Comparison of ENCODE assay signal across 20 cellular contexts in genomic region chr19:10132848-10133350, GRCh38. TPM values are rescaled to one million over a fixed set of nuclear protein-coding genes. Genes with fewer than 3 reads are reported as not detected.
DNase-seq lines count a peak whose midpoint lies in the region; ATAC-seq and TF ChIP-seq lines count a peak whose summit lies in the region.
"Had no signal": no experiment of that assay in that cellular context is flagged by ENCODE, and none has a peak within 500 bp of the region (broad histone marks: within the 10 kb centered on the region; RNA-seq: fewer than 3 reads in every experiment).

No MANE protein-coding gene starts in this region.

- H3K4me3 ChIP-seq in HEK293 (ENCODE audit: low read depth, low read length) (no peak overlapping the region), osteoblast (ENCODE audit: insufficient read depth, low read length) (no peak overlapping the region)
- H3K4me3 ChIP-seq: K562 had no signal

- no peak overlapping the region for H3K4me2 ChIP-seq in osteoblast (ENCODE audit: insufficient read depth, low read length)
- H3K4me2 ChIP-seq: SK-N-SH had no signal

- H3K4me3 Mint-ChIP-seq in activated T-cell treated with anti-CD3 and anti-CD28 coated beads, Interleukin-2, amount 50 U/mL, for 24 hours = no peak overlapping the region
- no peak overlapping the region for H3K4me3 Mint-ChIP-seq in activated T-helper 17 cell treated with anti-CD3 and anti-CD28 coated beads, Interleukin-2, amount 50 U/mL, for 72 hours
- H3K4me3 Mint-ChIP-seq in activated naive CD4-positive, alpha-beta T cell treated with anti-CD3 and anti-CD28 coated beads, Interleukin-2, amount 10 ng/mL, durations not matched to agents 7 days and 5 days = no peak overlapping the region
- H3K4me3 Mint-ChIP-seq in stimulated activated naive B cell treated with anti-CD40 and anti-IgM and Interleukin-4, amounts not matched to agents 10 μg/mL and 1 μg/mL and 100 μg/mL, for 72 hours = no peak overlapping the region
- H3K4me3 Mint-ChIP-seq: H9 had no signal

- H3K36me3 Mint-ChIP-seq in activated T-cell treated with anti-CD3 and anti-CD28 coated beads, Interleukin-2, amount 50 U/mL, for 24 hours (ENCODE audit: low read depth) = peaks cover 92% of the 10 kb centered on the region
- H3K36me3 Mint-ChIP-seq in activated T-helper 17 cell treated with anti-CD3 and anti-CD28 coated beads, Interleukin-2, amount 50 U/mL, for 72 hours (ENCODE audit: low read depth) = peaks cover 96% of the 10 kb centered on the region
- peaks cover 33% of the 10 kb centered on the region for H3K36me3 Mint-ChIP-seq in activated naive CD4-positive, alpha-beta T cell treated with anti-CD3 and anti-CD28 coated beads, Interleukin-2, amount 10 ng/mL, durations not matched to agents 7 days and 5 days
- peaks cover 40 to 63% of the 10 kb centered on the region in 2 donors for H3K36me3 Mint-ChIP-seq in stimulated activated naive B cell treated with anti-CD40 and anti-IgM and Interleukin-4, amounts not matched to agents 10 μg/mL and 1 μg/mL and 100 μg/mL, for 72 hours

- H3K4me1 Mint-ChIP-seq in activated T-cell treated with anti-CD3 and anti-CD28 coated beads, Interleukin-2, amount 50 U/mL, for 24 hours (ENCODE audit: low read depth) = peaks cover 3% of the 10 kb centered on the region
- no peaks in the 10 kb centered on the region for H3K4me1 Mint-ChIP-seq in activated T-helper 17 cell treated with anti-CD3 and anti-CD28 coated beads, Interleukin-2, amount 50 U/mL, for 72 hours
- peaks cover 4% of the 10 kb centered on the region for H3K4me1 Mint-ChIP-seq in activated naive CD4-positive, alpha-beta T cell treated with anti-CD3 and anti-CD28 coated beads, Interleukin-2, amount 10 ng/mL, durations not matched to agents 7 days and 5 days
- peaks cover 8 to 11% of the 10 kb centered on the region in 2 donors for H3K4me1 Mint-ChIP-seq in stimulated activated naive B cell treated with anti-CD40 and anti-IgM and Interleukin-4, amounts not matched to agents 10 μg/mL and 1 μg/mL and 100 μg/mL, for 72 hours
- H3K4me1 Mint-ChIP-seq: H9 had no signal

- CTCF ChIA-PET in HEK293 (lab: Yijun Ruan, JAX) = interaction anchor here (0.5 to 1.0 kb wide), 6 partner anchors 13 to 217 kb away, joined by 3 to 5 read pairs (median 3); partner anchors contain the start of genes ANGPTL6 and EIF3G
- CTCF ChIA-PET in activated naive CD4-positive, alpha-beta T cell treated with anti-CD3 and anti-CD28 coated beads, Interleukin-2, amount 10 ng/mL, durations not matched to agents 7 days and 5 days (lab: Charles Lee) = no interaction called here

- POLR2A ChIA-PET in HEK293 (lab: Yijun Ruan, JAX) = interaction anchor here (0.7 to 0.9 kb wide), 4 partner anchors 10 to 287 kb away, joined by 3 to 4 read pairs (median 3); partner anchors contain the start of gene PDE4A

- H3K4me1 ChIP-seq in HEK293 (ENCODE audit: control insufficient read depth, insufficient read depth, low read length) (no peaks in the 10 kb centered on the region), osteoblast (ENCODE audit: insufficient read depth, low read length) (peaks cover 11% of the 10 kb centered on the region)
- H3K4me1 ChIP-seq: BE2C had no signal

- H3K27me3 ChIP-seq in osteoblast (ENCODE audit: insufficient read depth, low read length) = no peaks in the 10 kb centered on the region
- H3K27me3 ChIP-seq: BE2C had no signal

- no peaks in the 10 kb centered on the region for H3K9me3 Mint-ChIP-seq in activated T-cell treated with anti-CD3 and anti-CD28 coated beads, Interleukin-2, amount 50 U/mL, for 24 hours
- no peaks in the 10 kb centered on the region for H3K9me3 Mint-ChIP-seq in activated T-helper 17 cell treated with anti-CD3 and anti-CD28 coated beads, Interleukin-2, amount 50 U/mL, for 72 hours
- no peaks in the 10 kb centered on the region for H3K9me3 Mint-ChIP-seq in activated naive CD4-positive, alpha-beta T cell treated with anti-CD3 and anti-CD28 coated beads, Interleukin-2, amount 10 ng/mL, durations not matched to agents 7 days and 5 days
- peaks cover 0 to 3% of the 10 kb centered on the region in 2 donors for H3K9me3 Mint-ChIP-seq in stimulated activated naive B cell treated with anti-CD40 and anti-IgM and Interleukin-4, amounts not matched to agents 10 μg/mL and 1 μg/mL and 100 μg/mL, for 72 hours
- H3K9me3 Mint-ChIP-seq: H9 had no signal

- ATAC-seq in activated T-helper 17 cell treated with anti-CD3 and anti-CD28 coated beads, Interleukin-2, amount 50 U/mL, for 72 hours (replicated peaks) = no peak
- no peak for ATAC-seq in stimulated activated naive B cell treated with anti-CD40 and anti-IgM and Interleukin-4, amounts not matched to agents 10 μg/mL and 1 μg/mL and 100 μg/mL, for 72 hours (replicated peaks)
- ATAC-seq: K562 had no signal

- no peak overlapping the region for H3K27ac ChIP-seq in HEK293 (ENCODE audit: extremely low read depth, low read depth, low read length)
- H3K27ac ChIP-seq in osteoblast (ENCODE audit: low read depth, low read length) = no peak overlapping the region

- H3K27ac Mint-ChIP-seq in activated T-cell treated with anti-CD3 and anti-CD28 coated beads, Interleukin-2, amount 50 U/mL, for 24 hours = peak overlapping the region; percentile 77
- peak overlapping the region; percentile 72 for H3K27ac Mint-ChIP-seq in activated T-helper 17 cell treated with anti-CD3 and anti-CD28 coated beads, Interleukin-2, amount 50 U/mL, for 72 hours
- no peak overlapping the region for H3K27ac Mint-ChIP-seq in activated naive CD4-positive, alpha-beta T cell treated with anti-CD3 and anti-CD28 coated beads, Interleukin-2, amount 10 ng/mL, durations not matched to agents 7 days and 5 days
- no peak overlapping the region for H3K27ac Mint-ChIP-seq in stimulated activated naive B cell treated with anti-CD40 and anti-IgM and Interleukin-4, amounts not matched to agents 10 μg/mL and 1 μg/mL and 100 μg/mL, for 72 hours
- H3K27ac Mint-ChIP-seq: H9 had no signal

- H2AFZ ChIP-seq in osteoblast (ENCODE audit: low read length) = no peak overlapping the region

- TF ChIP-seq CTCF in HEK293 (tag by site-specific recombination; IDR thresholded peaks at IDR 0.05) (no peak), osteoblast (IDR thresholded peaks at IDR 0.05; ENCODE audit: extremely low read depth, low read depth, low read length) (no peak)

- H4K20me1 ChIP-seq in osteoblast (ENCODE audit: insufficient read depth, low read length) = no peaks in the 10 kb centered on the region

- peaks cover 53 to 91% of the 10 kb centered on the region in 2 experiments; a peak in 2 of 3 replicates for H3K36me3 ChIP-seq in HEK293 (ENCODE audit: control insufficient read depth in 2 of 2, insufficient read depth in 1 of 2, low read length in 2 of 2)
- peaks cover 66% of the 10 kb centered on the region for H3K36me3 ChIP-seq in osteoblast (ENCODE audit: insufficient read depth, low read length)

- DNase-seq in activated T-cell treated with anti-CD3 and anti-CD28 coated beads, Interleukin-2, amount 50 U/mL, for 24 hours = no peak
- DNase-seq in activated T-cell treated with anti-CD3 and anti-CD28 coated beads, Interleukin-2, amount 50 U/mL, for 48 hours = no peak
- DNase-seq in osteoblast (ENCODE audit: insufficient read length, low spot score, missing footprints) = peak; percentile 21
- no peak for DNase-seq in activated naive CD4-positive, alpha-beta T cell treated with anti-CD3 and anti-CD28 coated beads, Interleukin-2, amount 10 ng/mL, durations not matched to agents 7 days and 5 days
- DNase-seq in NCI-H128 (lab: John Stamatoyannopoulos, UW; ENCODE audit: unreplicated experiment) = no peak
- DNase-seq in stimulated activated naive B cell treated with anti-CD40 and anti-IgM and Interleukin-4, amounts not matched to agents 10 μg/mL and 1 μg/mL and 100 μg/mL, for 72 hours = no peak
- DNase-seq: BE2C, DMS 273 treated with DMSO at 0.1 percent for 48 hours, DND-41, H9, NCI-H1105, NCI-H1694 treated with DMSO at 0.1 percent for 48 hours, NCI-H510A treated with DMSO at 0.1 percent for 48 hours, NCI-H774, OCI-M1, SHP77, SK-N-SH had no signal

- no peaks in the 10 kb centered on the region for H3K27me3 Mint-ChIP-seq in activated T-cell treated with anti-CD3 and anti-CD28 coated beads, Interleukin-2, amount 50 U/mL, for 24 hours
- H3K27me3 Mint-ChIP-seq in activated T-helper 17 cell treated with anti-CD3 and anti-CD28 coated beads, Interleukin-2, amount 50 U/mL, for 72 hours = no peaks in the 10 kb centered on the region
- no peaks in the 10 kb centered on the region for H3K27me3 Mint-ChIP-seq in activated naive CD4-positive, alpha-beta T cell treated with anti-CD3 and anti-CD28 coated beads, Interleukin-2, amount 10 ng/mL, durations not matched to agents 7 days and 5 days
- no peaks in the 10 kb centered on the region for H3K27me3 Mint-ChIP-seq in stimulated activated naive B cell treated with anti-CD40 and anti-IgM and Interleukin-4, amounts not matched to agents 10 μg/mL and 1 μg/mL and 100 μg/mL, for 72 hours

- H3K9me3 ChIP-seq in HEK293 (ENCODE audit: control insufficient read depth, insufficient read depth, low read depth, low read length) (no peaks in the 10 kb centered on the region), osteoblast (ENCODE audit: low read depth, low read length) (no peaks in the 10 kb centered on the region)
- H3K9me3 ChIP-seq: BE2C, SK-N-SH had no signal

- H3K79me2 ChIP-seq in osteoblast (ENCODE audit: insufficient read depth, low read length) = no peaks in the 10 kb centered on the region

RNA-seq across cellular contexts. Expression of gene EIF3G, which starts 13.2 kb away (rescaled TPM):
- 100 to 1,000 TPM; 174 to 235 TPM for total RNA-seq in activated T-helper 17 cell treated with anti-CD3 and anti-CD28 coated beads, Interleukin-2, amount 50 U/mL, for 72 hours
- 226 and 252 TPM in 2 replicates for total RNA-seq in osteoblast

RNA-seq across cellular contexts. Expression of gene P2RY11, which starts 21.4 kb away (rescaled TPM):
- 100 to 1,000 TPM; 114 to 237 TPM for total RNA-seq in activated T-helper 17 cell treated with anti-CD3 and anti-CD28 coated beads, Interleukin-2, amount 50 U/mL, for 72 hours
- total RNA-seq in osteoblast = 2.1 and 2.2 TPM in 2 replicates

RNA-seq across cellular contexts. Expression of gene PPAN, which starts 26.7 kb away (rescaled TPM):
- total RNA-seq in activated T-helper 17 cell treated with anti-CD3 and anti-CD28 coated beads, Interleukin-2, amount 50 U/mL, for 72 hours = 100 to 1,000 TPM; 205 to 372 TPM
- total RNA-seq in osteoblast = 19.2 and 20.9 TPM in 2 replicates

RNA-seq across cellular contexts. Expression of gene ANGPTL6, which starts 30.4 kb away (rescaled TPM):
- total RNA-seq in activated T-helper 17 cell treated with anti-CD3 and anti-CD28 coated beads, Interleukin-2, amount 50 U/mL, for 72 hours = 10 to 100 TPM in 1 of 2 donors, 1 to 10 TPM in 1; 5.7 to 47.0 TPM
- total RNA-seq in osteoblast = not detected in 2 replicates

RNA-seq across cellular contexts. Expression of gene SHFL, which starts 46.8 kb away (rescaled TPM):
- 10 to 100 TPM; 52.5 to 65.0 TPM for total RNA-seq in activated T-helper 17 cell treated with anti-CD3 and anti-CD28 coated beads, Interleukin-2, amount 50 U/mL, for 72 hours
- total RNA-seq in osteoblast = 20.6 and 22.4 TPM in 2 replicates

Comparison
In these comparisons a context has a peak if more than half of its experiments do, and no peak if none do; other contexts are left out.
1. H3K27ac Mint-ChIP-seq: peak in activated T-cell treated with anti-CD3 and anti-CD28 coated beads, Interleukin-2, amount 50 U/mL, for 24 hours (single experiment) and activated T-helper 17 cell treated with anti-CD3 and anti-CD28 coated beads, Interleukin-2, amount 50 U/mL, for 72 hours (single experiment); none in activated naive CD4-positive, alpha-beta T cell treated with anti-CD3 and anti-CD28 coated beads, Interleukin-2, amount 10 ng/mL, durations not matched to agents 7 days and 5 days (single experiment) and stimulated activated naive B cell treated with anti-CD40 and anti-IgM and Interleukin-4, amounts not matched to agents 10 μg/mL and 1 μg/mL and 100 μg/mL, for 72 hours (single experiment).
2. RNA of gene P2RY11, which starts 21.4 kb away (total RNA-seq): 114 to 237 TPM in activated T-helper 17 cell treated with anti-CD3 and anti-CD28 coated beads, Interleukin-2, amount 50 U/mL, for 72 hours; 2.1 to 2.2 TPM in osteoblast; every median in the first group is over 10 times any median in the second.